1 cellular context compared by ENCODE assay signal in genomic region chr1:214337015-214337414, GRCh38.
TF ChIP-seq lines count a peak whose summit lies in the region.

No MANE protein-coding gene starts in this region.

TF ChIP-seq in WTC11, 78 proteins besides CTCF, POLR2A, EP300 and RAD21 (continued from another document):
- TF ChIP-seq, protein P1, sequence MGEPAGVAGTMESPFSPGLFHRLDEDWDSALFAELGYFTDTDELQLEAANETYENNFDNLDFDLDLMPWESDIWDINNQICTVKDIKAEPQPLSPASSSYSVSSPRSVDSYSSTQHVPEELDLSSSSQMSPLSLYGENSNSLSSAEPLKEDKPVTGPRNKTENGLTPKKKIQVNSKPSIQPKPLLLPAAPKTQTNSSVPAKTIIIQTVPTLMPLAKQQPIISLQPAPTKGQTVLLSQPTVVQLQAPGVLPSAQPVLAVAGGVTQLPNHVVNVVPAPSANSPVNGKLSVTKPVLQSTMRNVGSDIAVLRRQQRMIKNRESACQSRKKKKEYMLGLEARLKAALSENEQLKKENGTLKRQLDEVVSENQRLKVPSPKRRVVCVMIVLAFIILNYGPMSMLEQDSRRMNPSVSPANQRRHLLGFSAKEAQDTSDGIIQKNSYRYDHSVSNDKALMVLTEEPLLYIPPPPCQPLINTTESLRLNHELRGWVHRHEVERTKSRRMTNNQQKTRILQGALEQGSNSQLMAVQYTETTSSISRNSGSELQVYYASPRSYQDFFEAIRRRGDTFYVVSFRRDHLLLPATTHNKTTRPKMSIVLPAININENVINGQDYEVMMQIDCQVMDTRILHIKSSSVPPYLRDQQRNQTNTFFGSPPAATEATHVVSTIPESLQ (CRISPR knock-in tag; IDR thresholded peaks at IDR 0.05): no peak
- no peak for TF ChIP-seq ERG (CRISPR knock-in tag; IDR thresholded peaks at IDR 0.05)
- no peak for TF ChIP-seq SOX15 (CRISPR knock-in tag; IDR thresholded peaks at IDR 0.05)
- no peak for TF ChIP-seq ZNF219 (CRISPR knock-in tag; IDR thresholded peaks at IDR 0.05; ENCODE audit: borderline replicate concordance)
- TF ChIP-seq FOXJ3 (CRISPR knock-in tag; IDR thresholded peaks at IDR 0.05; ENCODE audit: borderline replicate concordance): no peak
- no peak for TF ChIP-seq ZNF423 (CRISPR knock-in tag; IDR thresholded peaks at IDR 0.05)
- no peak for TF ChIP-seq MXD4 (CRISPR knock-in tag; IDR thresholded peaks at IDR 0.05; ENCODE audit: borderline replicate concordance)
- no peak for TF ChIP-seq FOXK1 (CRISPR knock-in tag; IDR thresholded peaks at IDR 0.05)
- no peak for TF ChIP-seq AR (CRISPR knock-in tag; IDR thresholded peaks at IDR 0.05)
- no peak for TF ChIP-seq NFE2L1 (CRISPR knock-in tag; IDR thresholded peaks at IDR 0.05)
- no peak for TF ChIP-seq GABPB1 (CRISPR knock-in tag; IDR thresholded peaks at IDR 0.05)
- no peak for TF ChIP-seq SMAD4 (CRISPR knock-in tag; IDR thresholded peaks at IDR 0.05)
- TF ChIP-seq ETV6 (CRISPR knock-in tag; IDR thresholded peaks at IDR 0.05): no peak
- no peak for TF ChIP-seq NFYB (CRISPR knock-in tag; conservative IDR thresholded peaks at IDR 0.05; ENCODE audit: low read depth)
- TF ChIP-seq, protein P2, sequence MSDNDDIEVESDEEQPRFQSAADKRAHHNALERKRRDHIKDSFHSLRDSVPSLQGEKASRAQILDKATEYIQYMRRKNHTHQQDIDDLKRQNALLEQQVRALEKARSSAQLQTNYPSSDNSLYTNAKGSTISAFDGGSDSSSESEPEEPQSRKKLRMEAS (CRISPR knock-in tag; IDR thresholded peaks at IDR 0.05): no peak
- no peak for TF ChIP-seq STAT6 (CRISPR knock-in tag; conservative IDR thresholded peaks at IDR 0.05; ENCODE audit: low read depth)
